8 cellular contexts compared by ENCODE assay signal in genomic region chr1:175338447-175339135, GRCh38.
A peak's percentile ranks its signal among the peaks of the same experiment; 100 is the strongest.
DNase-seq lines count a peak whose midpoint lies in the region; ATAC-seq and TF ChIP-seq lines count a peak whose summit lies in the region.

No MANE protein-coding gene starts in this region.

- H3K27me3 ChIP-seq in Karpas-422 (ENCODE audit: low read length) (no peaks in the 10 kb centered on the region), fibroblast of lung (ENCODE audit: control insufficient read depth, insufficient read depth, low read length) (no peaks in the 10 kb centered on the region)

- peak; percentile 88 for DNase-seq in Karpas-422
- peak; percentile 33 to 44 for DNase-seq in activated CD4-positive, alpha-beta T cell treated with anti-CD3 and anti-CD28 coated beads, Interleukin-2, amount 50 U/mL, for 24 hours (ENCODE audit: low read depth in 1 of 2, low spot score in 1 of 2)
- no peak for DNase-seq in fibroblast of lung (ENCODE audit: low read depth in 2 of 2)
- peak; percentile 68 for DNase-seq in stimulated activated CD4-positive, alpha-beta T cell treated with anti-CD3 and anti-CD28 coated beads, Interleukin-4, amount 100 ng/mL, for 1 hour
- no peak for DNase-seq in AG20443 (ENCODE audit: low spot score)
- DNase-seq in NCI-H1048 (lab: John Stamatoyannopoulos, UW), result no peak

- ATAC-seq in GM19455 (IDR thresholded peaks at IDR 0.05; ENCODE audit: unreplicated experiment), result peak; percentile 73

- H3K4me3 ChIP-seq in Karpas-422 (ENCODE audit: low read length), result no peak overlapping the region
- H3K4me3 ChIP-seq in fibroblast of lung (replicated peaks in 1 of 4; ENCODE audit: control extremely low read depth in 1 of 4, insufficient read depth in 1 of 4, low read depth in 3 of 4, low read length in 4 of 4), result no peak overlapping the region

- TF ChIP-seq CTCF in C4-2B (conservative IDR thresholded peaks at IDR 0.05) (peak; percentile 66), fibroblast of lung (conservative IDR thresholded peaks at IDR 0.05 in 1 of 2, IDR thresholded peaks at IDR 0.05 in 1 of 2; ENCODE audit: low read depth in 1 of 2, low read length in 2 of 2) (peak; percentile 5 to 10)

- H3K4me1 ChIP-seq in Karpas-422 (ENCODE audit: low read length), result peaks cover 4% of the 10 kb centered on the region
- H3K4me1 ChIP-seq in fibroblast of lung (ENCODE audit: control insufficient read depth, extremely low read depth, insufficient read depth, low read length), result no peaks in the 10 kb centered on the region

- H2AFZ ChIP-seq in Karpas-422 (ENCODE audit: low read length) (peak overlapping the region; percentile 84; the same call in 1 of the 2 replicates), fibroblast of lung (ENCODE audit: low read length) (no peak overlapping the region)

- no peaks in the 10 kb centered on the region for H3K9me2 ChIP-seq in Karpas-422 (replicated peaks; ENCODE audit: insufficient read depth, low read length)

- H3K9ac ChIP-seq in Karpas-422 (ENCODE audit: low read length) (no peak overlapping the region), fibroblast of lung (ENCODE audit: insufficient read depth, low read length) (no peak overlapping the region)

- H4K20me1 ChIP-seq in Karpas-422 (ENCODE audit: insufficient read depth, low read depth, low read length) (no peaks in the 10 kb centered on the region; the same call in 1 of the 2 replicates), fibroblast of lung (ENCODE audit: control insufficient read depth, extremely low read depth, insufficient read depth, low read length) (no peaks in the 10 kb centered on the region)

- H3K79me2 ChIP-seq in Karpas-422 (ENCODE audit: low read length) (no peaks in the 10 kb centered on the region), fibroblast of lung (ENCODE audit: control insufficient read depth, insufficient read depth, low read length) (no peaks in the 10 kb centered on the region)

- H3K9me3 ChIP-seq in Karpas-422 (ENCODE audit: low read length) (no peaks in the 10 kb centered on the region), fibroblast of lung (ENCODE audit: control insufficient read depth, insufficient read depth, low read depth, low read length) (no peaks in the 10 kb centered on the region)

- H3K36me3 ChIP-seq in Karpas-422 (ENCODE audit: insufficient read depth, low read length), result no peaks in the 10 kb centered on the region
- H3K36me3 ChIP-seq in fibroblast of lung (ENCODE audit: control insufficient read depth, insufficient read depth, low read length), result no peaks in the 10 kb centered on the region

- H3K27ac ChIP-seq in C4-2B, result no peak overlapping the region
- H3K27ac ChIP-seq in Karpas-422 (ENCODE audit: low read length), result no peak overlapping the region
- no peak overlapping the region for H3K27ac ChIP-seq in fibroblast of lung (ENCODE audit: insufficient read depth, low read length)

- H3K4me2 ChIP-seq in Karpas-422 (ENCODE audit: low read depth, low read length, poor library complexity, severe bottlenecking) (peak overlapping the region; percentile 29), fibroblast of lung (ENCODE audit: extremely low read depth, insufficient read depth, low read length) (no peak overlapping the region)

Comparison
In these comparisons a context has a peak if more than half of its experiments do, and no peak if none do; other contexts are left out.
1. DNase-seq: peak in Karpas-422 (single experiment), activated CD4-positive, alpha-beta T cell treated with anti-CD3 and anti-CD28 coated beads, Interleukin-2, amount 50 U/mL, for 24 hours (2 of 2) and stimulated activated CD4-positive, alpha-beta T cell treated with anti-CD3 and anti-CD28 coated beads, Interleukin-4, amount 100 ng/mL, for 1 hour (single experiment); none in fibroblast of lung (0 of 2), AG20443 (single experiment) and NCI-H1048 (single experiment).